Comparison of ENCODE assay signal across 24 cellular contexts in the genomic region with DNA sequence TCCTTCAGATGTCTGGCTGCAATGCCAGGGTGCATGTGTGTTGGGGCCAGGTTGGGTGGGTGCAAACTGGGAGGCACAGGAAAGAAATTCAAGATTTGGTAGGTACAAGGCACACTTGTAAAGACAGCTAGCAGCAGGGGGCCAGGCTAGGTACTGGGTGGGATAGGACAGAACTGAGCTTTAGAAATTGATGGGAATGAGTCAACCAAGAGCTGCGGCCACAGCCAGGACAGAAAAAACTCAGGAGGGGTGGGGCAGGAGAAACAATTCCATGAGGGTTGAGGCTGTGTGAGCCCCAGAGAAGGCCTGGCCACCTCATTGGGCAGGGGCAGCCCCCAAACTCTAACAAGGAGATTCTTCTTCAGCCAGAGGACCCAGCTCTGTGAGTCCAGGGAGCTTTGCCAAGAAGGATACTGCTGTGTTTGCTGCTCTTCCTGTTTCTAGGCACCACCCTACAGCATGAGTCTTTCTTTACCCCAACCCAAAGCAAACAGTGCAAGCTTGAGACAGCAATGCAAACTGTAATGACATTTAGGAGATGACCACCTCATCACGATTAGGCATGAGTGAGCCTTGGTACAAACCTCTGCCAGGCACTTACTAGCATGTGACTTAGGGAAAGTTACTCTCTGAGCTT. TPM values are rescaled to one million over a fixed set of nuclear protein-coding genes. Genes with fewer than 3 reads are reported as not detected.
"Had no signal": no experiment of that assay in that cellular context is flagged by ENCODE, and none has a peak within 500 bp of the region (broad histone marks: within the 10 kb centered on the region; RNA-seq: fewer than 3 reads in every experiment).

No MANE protein-coding gene starts in this region.

- ATAC-seq: heart left ventricle; naive thymus-derived CD8-positive, alpha-beta T cell had no signal

- FAIRE-seq: frontal cortex, small intestine had no signal

- H3K4me3 ChIP-seq: heart left ventricle, right atrium auricular region, transverse colon had no signal

- H3K36me3 ChIP-seq: brain microvascular endothelial cell, heart left ventricle, right atrium auricular region, transverse colon had no signal

- H3K27ac Mint-ChIP-seq: activated naive CD8-positive, alpha-beta T cell treated with anti-CD3 and anti-CD28 coated beads, Interleukin-2, amount 10 ng/mL, durations not matched to agents 7 days and 5 days; dendritic cell treated with granulocyte-macrophage colony-stimulating factor and Interleukin-4, amounts not matched to agents 40 ng/mL and 50 ng/mL, for 4 days; immature natural killer cell had no signal

- H3K4me1 Mint-ChIP-seq: activated naive CD8-positive, alpha-beta T cell treated with anti-CD3 and anti-CD28 coated beads, Interleukin-2, amount 10 ng/mL, durations not matched to agents 7 days and 5 days; immature natural killer cell; naive thymus-derived CD8-positive, alpha-beta T cell had no signal

- H3K4me1 ChIP-seq: heart left ventricle, right atrium auricular region, transverse colon had no signal

- H3K27ac ChIP-seq: brain microvascular endothelial cell, heart left ventricle, right atrium auricular region, transverse colon had no signal

- H3K4me3 Mint-ChIP-seq: activated naive CD8-positive, alpha-beta T cell treated with anti-CD3 and anti-CD28 coated beads, Interleukin-2, amount 10 ng/mL, durations not matched to agents 7 days and 5 days; dendritic cell treated with granulocyte-macrophage colony-stimulating factor and Interleukin-4, amounts not matched to agents 40 ng/mL and 50 ng/mL, for 4 days; immature natural killer cell had no signal

- H3K9me3 Mint-ChIP-seq: activated naive CD8-positive, alpha-beta T cell treated with anti-CD3 and anti-CD28 coated beads, Interleukin-2, amount 10 ng/mL, durations not matched to agents 7 days and 5 days; dendritic cell treated with granulocyte-macrophage colony-stimulating factor and Interleukin-4, amounts not matched to agents 40 ng/mL and 50 ng/mL, for 4 days; immature natural killer cell; naive thymus-derived CD8-positive, alpha-beta T cell had no signal

- DNase-seq: activated CD4-positive, alpha-beta T cell treated with anti-CD3 and anti-CD28 coated beads for 1 hour; activated CD4-positive, alpha-beta T cell treated with anti-CD3 and anti-CD28 coated beads, Interleukin-2, amount 50 U/mL, for 4 hours; activated naive CD4-positive, alpha-beta T cell; activated naive CD8-positive, alpha-beta T cell treated with anti-CD3 and anti-CD28 coated beads, Interleukin-2, amount 10 ng/mL, durations not matched to agents 7 days and 5 days; activated T-cell treated with anti-CD3 and anti-CD28 coated beads for 4 hours; brain microvascular endothelial cell; cerebellar nuclear complex; effector memory CD4-positive, alpha-beta T cell; heart left ventricle; immature natural killer cell; mesenchymal stem cell; naive thymus-derived CD8-positive, alpha-beta T cell; nucleus accumbens; small intestine; stimulated activated CD4-positive, alpha-beta T cell treated with anti-CD3 and anti-CD28 coated beads, Interleukin-4, amount 100 ng/mL, for 24 hours; stimulated activated naive CD4-positive, alpha-beta T cell treated with Interleukin-2 at 50 U/mL for 16 hours; transverse colon had no signal

- H3K27me3 ChIP-seq: brain microvascular endothelial cell, right atrium auricular region had no signal

- H3K9me3 ChIP-seq: heart left ventricle, right atrium auricular region, transverse colon had no signal

- H3K36me3 Mint-ChIP-seq: activated naive CD8-positive, alpha-beta T cell treated with anti-CD3 and anti-CD28 coated beads, Interleukin-2, amount 10 ng/mL, durations not matched to agents 7 days and 5 days; immature natural killer cell; naive thymus-derived CD8-positive, alpha-beta T cell had no signal

RNA-seq across cellular contexts. Expression of a gene that starts 21.3 kb away (rescaled TPM):
- total RNA-seq: activated naive CD8-positive, alpha-beta T cell treated with anti-CD3 and anti-CD28 coated beads, Interleukin-2, amount 10 ng/mL, durations not matched to agents 7 days and 5 days; epithelial cell of proximal tubule; frontal cortex; heart left ventricle; liver; mucosa of gallbladder; naive thymus-derived CD8-positive, alpha-beta T cell; posterior vena cava; right atrium auricular region; transverse colon had no signal
- polyA plus RNA-seq: heart left ventricle; immature natural killer cell; liver; naive thymus-derived CD8-positive, alpha-beta T cell; small intestine had no signal
